Comparison of ENCODE assay signal across 1 cellular context in the genomic region with DNA sequence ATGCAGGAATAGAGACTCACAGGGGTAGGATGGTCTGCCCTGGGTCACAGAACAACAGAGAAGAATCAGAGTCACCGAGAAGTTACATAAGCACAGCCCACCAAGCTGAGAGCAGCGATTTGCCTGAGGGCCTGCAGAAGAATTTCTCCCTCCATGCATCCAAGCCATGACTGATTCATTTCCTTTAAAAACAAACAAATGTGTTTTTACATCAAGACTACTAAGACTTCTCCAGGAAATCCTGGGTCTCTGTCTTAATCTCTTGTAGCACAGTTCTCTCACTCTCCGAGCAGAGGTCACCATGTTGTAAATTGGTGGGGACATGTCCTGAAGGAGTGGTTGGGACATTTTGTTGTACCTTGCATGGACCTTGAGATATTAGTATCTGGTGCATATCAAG.
TF ChIP-seq lines count a peak whose summit lies in the region.

No MANE protein-coding gene starts in this region.

TF ChIP-seq in IMR-90, 13 proteins besides CTCF, POLR2A, EP300 and RAD21 (continued from another document):
- TF ChIP-seq NFE2L2 (IDR thresholded peaks at IDR 0.05; ENCODE audit: low read depth, low read length) = no peak
- no peak for TF ChIP-seq SMC3 (IDR thresholded peaks at IDR 0.05; ENCODE audit: low read depth, low read length)
- TF ChIP-seq, protein P1, sequence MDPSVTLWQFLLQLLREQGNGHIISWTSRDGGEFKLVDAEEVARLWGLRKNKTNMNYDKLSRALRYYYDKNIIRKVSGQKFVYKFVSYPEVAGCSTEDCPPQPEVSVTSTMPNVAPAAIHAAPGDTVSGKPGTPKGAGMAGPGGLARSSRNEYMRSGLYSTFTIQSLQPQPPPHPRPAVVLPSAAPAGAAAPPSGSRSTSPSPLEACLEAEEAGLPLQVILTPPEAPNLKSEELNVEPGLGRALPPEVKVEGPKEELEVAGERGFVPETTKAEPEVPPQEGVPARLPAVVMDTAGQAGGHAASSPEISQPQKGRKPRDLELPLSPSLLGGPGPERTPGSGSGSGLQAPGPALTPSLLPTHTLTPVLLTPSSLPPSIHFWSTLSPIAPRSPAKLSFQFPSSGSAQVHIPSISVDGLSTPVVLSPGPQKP (IDR thresholded peaks at IDR 0.05; ENCODE audit: borderline replicate concordance, low read depth, low read length) = no peak
- TF ChIP-seq CHD1 (IDR thresholded peaks at IDR 0.05; ENCODE audit: low read depth, low read length) = no peak
- TF ChIP-seq MAZ (IDR thresholded peaks at IDR 0.05; ENCODE audit: borderline replicate concordance, low read depth, low read length) = 0 out of 2 replicates have a peak, but pooled peaks have one; percentile 7
- no peak for TF ChIP-seq MXI1 (IDR thresholded peaks at IDR 0.05; ENCODE audit: borderline replicate concordance, low read depth, low read length)
- TF ChIP-seq FOS (IDR thresholded peaks at IDR 0.05; ENCODE audit: low read depth, low read length) = no peak
TF ChIP-seq in IMR-90: peak in this region for 4.
